In the genomic region with DNA sequence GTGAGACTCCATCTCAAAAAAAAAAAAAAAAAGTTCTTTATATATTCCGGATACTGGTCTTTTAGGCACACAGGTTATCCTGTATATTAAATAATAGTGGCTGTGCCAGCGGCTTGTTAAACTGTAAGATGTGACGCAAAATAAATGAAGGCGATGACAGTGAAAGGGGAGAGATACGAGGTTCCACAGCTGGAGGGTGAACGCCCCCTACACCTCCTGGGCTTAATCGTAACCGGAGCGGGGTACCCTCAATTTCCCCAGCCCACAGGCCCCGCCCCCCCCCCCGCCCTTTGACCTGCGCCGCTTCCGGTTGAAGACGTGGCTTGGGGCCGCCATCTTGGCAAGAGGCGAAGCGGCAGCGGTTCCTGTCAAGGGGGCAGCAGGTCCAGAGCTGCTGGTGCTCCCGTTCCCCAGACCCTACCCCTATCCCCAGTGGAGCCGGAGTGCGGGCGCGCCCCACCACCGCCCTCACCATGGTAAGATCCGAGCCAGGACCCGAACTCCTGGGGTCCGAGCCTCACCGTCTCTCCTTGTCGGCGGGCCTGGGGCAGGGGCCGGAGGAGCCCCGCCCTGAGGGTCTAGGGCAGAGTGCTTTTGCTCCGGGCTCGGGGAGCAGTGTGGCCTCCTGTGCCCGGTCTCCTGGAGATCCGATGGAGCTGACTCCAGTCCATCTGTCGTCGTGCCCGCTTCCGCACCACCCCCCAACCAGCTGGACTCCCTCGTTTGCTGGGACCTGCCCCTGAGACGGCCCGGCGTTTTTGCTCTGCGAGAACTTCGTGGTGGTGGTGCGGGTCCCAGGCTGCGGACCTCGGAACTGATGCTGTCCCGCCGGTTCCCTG, we compare ENCODE assay signal across 8 cellular contexts. TPM values are rescaled to one million over a fixed set of nuclear protein-coding genes. Genes with fewer than 3 reads are reported as not detected.
DNase-seq lines count a peak whose midpoint lies in the region; ATAC-seq, FAIRE-seq and TF ChIP-seq lines count a peak whose summit lies in the region.

A gene (plus strand): TSS at position 335 of the 839 bp plus-strand sequence. CDS start 139 bp downstream, at position 474.

- peak within 1 kb of the TSS; percentile 74 for H3K56ac ChIP-seq in H1 (replicated peaks; ENCODE audit: insufficient read length, low read depth, low read length)

- no peak for TF ChIP-seq RAD21 in H1 (IDR thresholded peaks at IDR 0.05 in 1 of 2, conservative IDR thresholded peaks at IDR 0.05 in 1 of 2; ENCODE audit: low read depth in 2 of 2, low read length in 2 of 2)

- H3K9me3 Mint-ChIP-seq in memory B cell = no peaks in the 10 kb centered on the region

- H3K4me1 ChIP-seq in H1 (replicated peaks in 1 of 4; ENCODE audit: control insufficient read depth in 3 of 4, insufficient read depth in 4 of 4, low read length in 3 of 4) = peaks cover 0 to 4% (median 0%) of the 10 kb centered on the region in 4 experiments; a peak in 1 of 7 replicates

- no peak within 1 kb of the TSS for H3K14ac ChIP-seq in H1 (ENCODE audit: insufficient read length)

- TF ChIP-seq CTCF in AG09319 (IDR thresholded peaks at IDR 0.05; ENCODE audit: low read depth, low read length) = no peak
- TF ChIP-seq CTCF in H1 (IDR thresholded peaks at IDR 0.05; ENCODE audit: control extremely low read depth in 1 of 3, insufficient read depth in 1 of 3, low read depth in 1 of 3, low read length in 3 of 3) = no peak

- no peak for TF ChIP-seq EP300 in H1 (IDR thresholded peaks at IDR 0.05; ENCODE audit: borderline replicate concordance in 1 of 2, low read depth in 2 of 2, low read length in 2 of 2)

- CTCF ChIA-PET in H1 (lab: Charles Lee; ENCODE audit: partially characterized antibody) = interaction anchor here (0.6 to 1.2 kb wide), 4 partner anchors 23 to 293 kb away, joined by 3 read pairs; no protein-coding TSS in a partner anchor

- H3K4me1 Mint-ChIP-seq in memory B cell = peaks cover 23% of the 10 kb centered on the region

- peak within 1 kb of the TSS; percentile 74 for H3K4ac ChIP-seq in H1 (replicated peaks; ENCODE audit: insufficient read length, low read depth, low read length)

- H3K79me2 ChIP-seq in H1 (ENCODE audit: control insufficient read depth in 1 of 2, insufficient read depth in 2 of 2, low read length in 2 of 2) = peaks cover 13 to 49% of the 10 kb centered on the region in 2 experiments

- H3K9me3 ChIP-seq in H1 (ENCODE audit: insufficient read depth in 2 of 2, low read depth in 1 of 2, low read length in 1 of 2) = no peaks in the 10 kb centered on the region

- DNase-seq in AG09319 (ENCODE audit: extremely low read depth, low read depth) = peak; percentile 38
- peak; percentile 16 for DNase-seq in NK-92 (lab: John Stamatoyannopoulos, UW; ENCODE audit: unreplicated experiment)
- DNase-seq in activated CD8-positive, alpha-beta memory T cell treated with anti-CD3 and anti-CD28 coated beads for 48 hours (ENCODE audit: low read depth in 2 of 3, low spot score in 2 of 3) = peak; percentile 47 to 55 (median 47)
- peak; percentile 47 to 77 for DNase-seq in H1 (ENCODE audit: low read depth in 1 of 2, low spot score in 2 of 2)
- DNase-seq in memory B cell (ENCODE audit: low spot score in 2 of 2) = peak; percentile 68
- peak; percentile 67 for DNase-seq in stimulated activated CD8-positive, alpha-beta memory T cell treated with anti-CD3 and anti-CD28 coated beads, Interleukin-12 subunit alpha, Interleukin-12 subunit beta, amount 100 ng/mL, for 1 hour (ENCODE audit: low read depth)

- no peaks in the 10 kb centered on the region; the same call in 1 of the 2 replicates for H3K79me1 ChIP-seq in H1 (ENCODE audit: low read depth, low read length)

- H4K20me1 ChIP-seq in H1 (replicated peaks in 1 of 2; ENCODE audit: control insufficient read depth in 1 of 2, insufficient read depth in 2 of 2, low read length in 2 of 2) = peaks cover 8% of the 10 kb centered on the region in 2 experiments

- H3K9ac ChIP-seq in H1 (replicated peaks in 1 of 4; ENCODE audit: extremely low read depth in 1 of 4, low read depth in 3 of 4, low read length in 3 of 4) = peak within 1 kb of the TSS; percentile 73 to 94 (median 88)

- peak within 1 kb of the TSS; percentile 97 for H4K5ac ChIP-seq in H1 (ENCODE audit: insufficient read length, low read depth, low read length)

- H2BK12ac ChIP-seq in H1 (ENCODE audit: low read depth, low read length) = no peak within 1 kb of the TSS

- H3K23me2 ChIP-seq in H1 (ENCODE audit: low read depth, low read length) = peaks cover 7% of the 10 kb centered on the region; the same call in 1 of the 2 replicates

- FAIRE-seq in H1 (lab: Jason Lieb, UNC) = no peak

- no peak within 1 kb of the TSS for H2BK120ac ChIP-seq in H1 (replicated peaks; ENCODE audit: low read depth, low read length)

- H4K91ac ChIP-seq in H1 (replicated peaks; ENCODE audit: insufficient read length, low read length) = peak within 1 kb of the TSS; percentile 94

- no peaks in the 10 kb centered on the region for H3K36me3 ChIP-seq in H1 (ENCODE audit: control insufficient read depth in 2 of 4, insufficient read depth in 4 of 4, low read length in 3 of 4)

- H3K23ac ChIP-seq in H1 (ENCODE audit: insufficient read length) = no peak within 1 kb of the TSS

- no peak within 1 kb of the TSS for H2BK15ac ChIP-seq in H1 (ENCODE audit: low read length)

- peak within 1 kb of the TSS; percentile 91 for H3K4me3 Mint-ChIP-seq in memory B cell

- ATAC-seq in HG03469 (IDR thresholded peaks at IDR 0.05; ENCODE audit: unreplicated experiment) = peak; percentile 45
- ATAC-seq in memory B cell (ENCODE audit: low read depth) = peak; percentile 87

- peak within 1 kb of the TSS; percentile 94 to 100 (median 95) for H3K4me3 ChIP-seq in H1 (ENCODE audit: extremely low read depth in 1 of 4, insufficient read depth in 2 of 4, low read depth in 3 of 4, low read length in 4 of 4)

- H2BK20ac ChIP-seq in H1 (ENCODE audit: low read length) = no peak within 1 kb of the TSS

- H4K8ac ChIP-seq in H1 (ENCODE audit: extremely low read depth, insufficient read depth, low read length) = peak within 1 kb of the TSS; percentile 96

- H3K36me3 Mint-ChIP-seq in memory B cell = peaks cover 3% of the 10 kb centered on the region

- H3K27ac ChIP-seq in H1 (ENCODE audit: low read depth, low read length) = peak within 1 kb of the TSS; percentile 90

- H2BK5ac ChIP-seq in H1 (ENCODE audit: low read depth, low read length) = peak within 1 kb of the TSS; percentile 88; the same call in 1 of the 2 replicates

- H3K27me3 Mint-ChIP-seq in memory B cell = no peaks in the 10 kb centered on the region

- 2% methylated on average over 46 of the region's 52 CpGs; no CpG with 5 or more reads in 1 of the 2 experiments for WGBS in H1 (ENCODE audit: extremely low coverage in 1 of 2, insufficient coverage in 1 of 2, insufficient read length in 1 of 2, insufficient replicate concordance in 2 of 2, low coverage in 1 of 2, low lambda C conversion rate in 2 of 2, missing lambda C conversion rate in 1 of 2), 2 experiments

- H3K27ac Mint-ChIP-seq in memory B cell = peak within 1 kb of the TSS; percentile 93

- TF ChIP-seq POLR2A in GM19193 (IDR thresholded peaks at IDR 0.05; ENCODE audit: extremely low read depth, insufficient read depth, insufficient read length) (peak; percentile 89), H1 (IDR thresholded peaks at IDR 0.05; ENCODE audit: control extremely low read depth in 1 of 2, low read depth in 2 of 2, low read length in 2 of 2) (peak; percentile 49 to 85)

- peak within 1 kb of the TSS; percentile 81 to 91 for H3K4me2 ChIP-seq in H1 (ENCODE audit: insufficient read depth in 1 of 2, low read depth in 2 of 2, low read length in 2 of 2)

- H2AK5ac ChIP-seq in H1 (ENCODE audit: low read depth, low read length) = no peak within 1 kb of the TSS

- H3K18ac ChIP-seq in H1 (ENCODE audit: extremely low read depth, low read length) = peak within 1 kb of the TSS; percentile 95

- no peaks in the 10 kb centered on the region for H3K27me3 ChIP-seq in H1 (replicated peaks in 1 of 4; ENCODE audit: control insufficient read depth in 3 of 4, extremely low read depth in 1 of 4, insufficient read depth in 3 of 4, low read length in 3 of 4)

- POLR2A ChIA-PET in H1 (lab: Charles Lee; ENCODE audit: partially characterized antibody) = interaction anchor here (0.6 to 1.6 kb wide), 8 partner anchors 9 to 450 kb away, joined by 3 to 7 read pairs (median 3); a partner anchor contains a TSS

- peak within 1 kb of the TSS; percentile 92 for H2AFZ ChIP-seq in H1 (ENCODE audit: low read length)

TF ChIP-seq in H1, 55 proteins besides CTCF, POLR2A, EP300 and RAD21 (continues in another document):
- TF ChIP-seq SIN3A (conservative IDR thresholded peaks at IDR 0.05 in 1 of 2, IDR thresholded peaks at IDR 0.05 in 1 of 2; ENCODE audit: low read depth in 1 of 2, low read length in 2 of 2) (peak in 1 of 2 experiments; percentile 91; a peak in 3 of 4 replicates), CHD2 (IDR thresholded peaks at IDR 0.05; ENCODE audit: low read length) (no peak), KDM4A (IDR thresholded peaks at IDR 0.05; ENCODE audit: low read depth, low read length, severe bottlenecking) (peak; percentile 69), ASH2L (IDR thresholded peaks at IDR 0.05; ENCODE audit: low read length) (peak; percentile 89), POLR2AphosphoS5 (IDR thresholded peaks at IDR 0.05; ENCODE audit: low read depth, low read length) (peak; percentile 71), CBX8 (IDR thresholded peaks at IDR 0.05; ENCODE audit: borderline replicate concordance, low read depth, low read length) (no peak), YY1 (IDR thresholded peaks at IDR 0.05; ENCODE audit: low read depth, low read length) (peak; percentile 93), RBBP5 (IDR thresholded peaks at IDR 0.05; ENCODE audit: borderline replicate concordance, low read depth, low read length) (peak; percentile 83; the same call in 1 of the 2 replicates), JUN (IDR thresholded peaks at IDR 0.05; ENCODE audit: low read depth, low read length) (no peak), CBX5 (IDR thresholded peaks at IDR 0.05; ENCODE audit: low read depth, low read length) (no peak), CREB1 (IDR thresholded peaks at IDR 0.05) (0 out of 2 replicates have a peak, but pooled peaks have one; percentile 33)
- TF ChIP-seq, protein P1, sequence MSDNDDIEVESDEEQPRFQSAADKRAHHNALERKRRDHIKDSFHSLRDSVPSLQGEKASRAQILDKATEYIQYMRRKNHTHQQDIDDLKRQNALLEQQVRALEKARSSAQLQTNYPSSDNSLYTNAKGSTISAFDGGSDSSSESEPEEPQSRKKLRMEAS (IDR thresholded peaks at IDR 0.05) = no peak

RNA-seq across cellular contexts. Expression of the gene that starts here (rescaled TPM):
- total RNA-seq in H1 (2021; fragmentation: NEBNext Ultra II Directional; extraction: Animal tissue kit (Norgen Biotek cat#: 25700)) = 132 and 137 TPM in 2 replicates
- 82.1 and 146 TPM in 2 replicates for polyA plus RNA-seq in H1 (2011; rRNA removed)
- polyA plus RNA-seq in H1 (2011; cell fraction: cytosol; rRNA removed) = 116 TPM
- 39.9 TPM for polyA plus RNA-seq in H1 (2011; cell fraction: nucleus; rRNA removed)
- polyA plus RNA-seq in H1 (2012, experiment 1 of 2) = 85.3 to 107 TPM (median 98.7 TPM) in 4 replicates
- 13.3 TPM for polyA plus RNA-seq in H1 (2012, experiment 2 of 2)
- polyA plus RNA-seq in H1 (2013, experiment 1 of 2) = 103 TPM
- polyA plus RNA-seq in H1 (2013, experiment 2 of 2) = 99.4 TPM
- 135 and 136 TPM in 2 replicates for polyA minus RNA-seq in H1 (2011; rRNA and poly(A)+ RNA removed)
- polyA minus RNA-seq in H1 (2011; cell fraction: cytosol; rRNA and poly(A)+ RNA removed) = 75.7 TPM
- polyA minus RNA-seq in H1 (2011; cell fraction: nucleus; rRNA and poly(A)+ RNA removed) = 32.1 TPM

Comparison
In these comparisons a context has a peak if more than half of its experiments do, and no peak if none do; other contexts are left out.
1. Peak in every context shown above with its lines: DNase-seq, ATAC-seq, H3K4me3 ChIP-seq and H3K27ac ChIP-seq.
2. DNase-seq: peak in every context shown above with its lines; median percentile 68 in memory B cell; 67 in stimulated activated CD8-positive, alpha-beta memory T cell treated with anti-CD3 and anti-CD28 coated beads, Interleukin-12 subunit alpha, Interleukin-12 subunit beta, amount 100 ng/mL, for 1 hour; 62 in H1; 47 in activated CD8-positive, alpha-beta memory T cell treated with anti-CD3 and anti-CD28 coated beads for 48 hours; 38 in AG09319; 16 in NK-92.